Comparison of ENCODE assay signal across 1 cellular context in genomic region chr19:14890616-14891379, GRCh38.
TF ChIP-seq lines count a peak whose summit lies in the region.

No MANE protein-coding gene starts in this region.

TF ChIP-seq in K562, 482 proteins besides CTCF, POLR2A, EP300 and RAD21 (continues in another document):
- peak; percentile 59; the same call in 1 of the 2 replicates for TF ChIP-seq ELF4 (CRISPR knock-in tag; IDR thresholded peaks at IDR 0.05)
- TF ChIP-seq MTA2 (IDR thresholded peaks at IDR 0.05; ENCODE audit: low read depth): peak; percentile 93
- TF ChIP-seq ATF4 (CRISPR knock-in tag; IDR thresholded peaks at IDR 0.05): peak; percentile 54; the same call in 1 of the 2 replicates
- TF ChIP-seq ARNT (IDR thresholded peaks at IDR 0.05): peak in 1 of 2 experiments; percentile 31; a peak in 1 of 4 replicates
- TF ChIP-seq, protein P1, sequence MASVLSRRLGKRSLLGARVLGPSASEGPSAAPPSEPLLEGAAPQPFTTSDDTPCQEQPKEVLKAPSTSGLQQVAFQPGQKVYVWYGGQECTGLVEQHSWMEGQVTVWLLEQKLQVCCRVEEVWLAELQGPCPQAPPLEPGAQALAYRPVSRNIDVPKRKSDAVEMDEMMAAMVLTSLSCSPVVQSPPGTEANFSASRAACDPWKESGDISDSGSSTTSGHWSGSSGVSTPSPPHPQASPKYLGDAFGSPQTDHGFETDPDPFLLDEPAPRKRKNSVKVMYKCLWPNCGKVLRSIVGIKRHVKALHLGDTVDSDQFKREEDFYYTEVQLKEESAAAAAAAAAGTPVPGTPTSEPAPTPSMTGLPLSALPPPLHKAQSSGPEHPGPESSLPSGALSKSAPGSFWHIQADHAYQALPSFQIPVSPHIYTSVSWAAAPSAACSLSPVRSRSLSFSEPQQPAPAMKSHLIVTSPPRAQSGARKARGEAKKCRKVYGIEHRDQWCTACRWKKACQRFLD (CRISPR knock-in tag; IDR thresholded peaks at IDR 0.05): peak; percentile 89; the same call in 1 of the 2 replicates
- TF ChIP-seq HES1 (IDR thresholded peaks at IDR 0.05; ENCODE audit: low read depth): peak; percentile 56; the same call in 1 of the 2 replicates
- no peak for TF ChIP-seq CREB3 (tag; conservative IDR thresholded peaks at IDR 0.05; ENCODE audit: low read depth)
- TF ChIP-seq ZNF175 (CRISPR knock-in tag; IDR thresholded peaks at IDR 0.05; ENCODE audit: low read depth): peak; percentile 47; the same call in 1 of the 2 replicates
- TF ChIP-seq MBD2 (IDR thresholded peaks at IDR 0.05; ENCODE audit: borderline replicate concordance, low read depth): no peak
- no peak for TF ChIP-seq ZNF778 (CRISPR knock-in tag; IDR thresholded peaks at IDR 0.05)
- TF ChIP-seq FOSL1 (tag; conservative IDR thresholded peaks at IDR 0.05): peak; percentile 93
- TF ChIP-seq TRIM24 (IDR thresholded peaks at IDR 0.05): peak; percentile 23 to 80; a peak in 2 of 4 replicates
- peak; percentile 74; the same call in 1 of the 2 replicates for TF ChIP-seq HDAC2 (IDR thresholded peaks at IDR 0.05)
- TF ChIP-seq HMGN3 (IDR thresholded peaks at IDR 0.05; ENCODE audit: borderline replicate concordance, extremely low read depth, insufficient read length, low read depth, low read length): peak; percentile 81
- TF ChIP-seq CCNT2 (IDR thresholded peaks at IDR 0.05; ENCODE audit: borderline replicate concordance, extremely low read depth, insufficient read length, low read depth, low read length): peak; percentile 94
- TF ChIP-seq ZNF239 (CRISPR knock-in tag; IDR thresholded peaks at IDR 0.05): no peak
- TF ChIP-seq FOXJ3 (CRISPR knock-in tag; IDR thresholded peaks at IDR 0.05): no peak
- TF ChIP-seq NFIC (IDR thresholded peaks at IDR 0.05): peak; percentile 81
- TF ChIP-seq ATF7 (IDR thresholded peaks at IDR 0.05): peak; percentile 33; the same call in 1 of the 2 replicates
- peak; percentile 96 for TF ChIP-seq TAL1 (IDR thresholded peaks at IDR 0.05)
- peak; percentile 98 for TF ChIP-seq ZNF316 (IDR thresholded peaks at IDR 0.05)
- peak; percentile 99 for TF ChIP-seq C11orf30 (IDR thresholded peaks at IDR 0.05; ENCODE audit: low read depth)
- TF ChIP-seq, protein P2, sequence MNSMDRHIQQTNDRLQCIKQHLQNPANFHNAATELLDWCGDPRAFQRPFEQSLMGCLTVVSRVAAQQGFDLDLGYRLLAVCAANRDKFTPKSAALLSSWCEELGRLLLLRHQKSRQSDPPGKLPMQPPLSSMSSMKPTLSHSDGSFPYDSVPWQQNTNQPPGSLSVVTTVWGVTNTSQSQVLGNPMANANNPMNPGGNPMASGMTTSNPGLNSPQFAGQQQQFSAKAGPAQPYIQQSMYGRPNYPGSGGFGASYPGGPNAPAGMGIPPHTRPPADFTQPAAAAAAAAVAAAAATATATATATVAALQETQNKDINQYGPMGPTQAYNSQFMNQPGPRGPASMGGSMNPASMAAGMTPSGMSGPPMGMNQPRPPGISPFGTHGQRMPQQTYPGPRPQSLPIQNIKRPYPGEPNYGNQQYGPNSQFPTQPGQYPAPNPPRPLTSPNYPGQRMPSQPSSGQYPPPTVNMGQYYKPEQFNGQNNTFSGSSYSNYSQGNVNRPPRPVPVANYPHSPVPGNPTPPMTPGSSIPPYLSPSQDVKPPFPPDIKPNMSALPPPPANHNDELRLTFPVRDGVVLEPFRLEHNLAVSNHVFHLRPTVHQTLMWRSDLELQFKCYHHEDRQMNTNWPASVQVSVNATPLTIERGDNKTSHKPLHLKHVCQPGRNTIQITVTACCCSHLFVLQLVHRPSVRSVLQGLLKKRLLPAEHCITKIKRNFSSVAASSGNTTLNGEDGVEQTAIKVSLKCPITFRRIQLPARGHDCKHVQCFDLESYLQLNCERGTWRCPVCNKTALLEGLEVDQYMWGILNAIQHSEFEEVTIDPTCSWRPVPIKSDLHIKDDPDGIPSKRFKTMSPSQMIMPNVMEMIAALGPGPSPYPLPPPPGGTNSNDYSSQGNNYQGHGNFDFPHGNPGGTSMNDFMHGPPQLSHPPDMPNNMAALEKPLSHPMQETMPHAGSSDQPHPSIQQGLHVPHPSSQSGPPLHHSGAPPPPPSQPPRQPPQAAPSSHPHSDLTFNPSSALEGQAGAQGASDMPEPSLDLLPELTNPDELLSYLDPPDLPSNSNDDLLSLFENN (IDR thresholded peaks at IDR 0.05; ENCODE audit: low read depth in 2 of 2, low read length in 2 of 2): peak in 1 of 2 experiments; percentile 84; a peak in 2 of 4 replicates
- TF ChIP-seq THRA (IDR thresholded peaks at IDR 0.05): no peak
- peak; percentile 31; the same call in 1 of the 2 replicates for TF ChIP-seq MTA1 (IDR thresholded peaks at IDR 0.05; ENCODE audit: borderline replicate concordance)
- TF ChIP-seq VEZF1 (CRISPR knock-in tag; IDR thresholded peaks at IDR 0.05): peak; percentile 54
- no peak for TF ChIP-seq ZC3H8 (IDR thresholded peaks at IDR 0.05)
- TF ChIP-seq TCF15 (CRISPR knock-in tag; IDR thresholded peaks at IDR 0.05): no peak
- no peak for TF ChIP-seq NFE2L1 (tag; IDR thresholded peaks at IDR 0.05; ENCODE audit: borderline replicate concordance, low read depth)
- TF ChIP-seq BACH1 (tag; IDR thresholded peaks at IDR 0.05): 0 out of 2 replicates have a peak, but pooled peaks have one; percentile 22
- peak; percentile 69 for TF ChIP-seq POLR2AphosphoS5 (IDR thresholded peaks at IDR 0.05; ENCODE audit: control insufficient read depth, insufficient read depth, low read depth, low read length)
- TF ChIP-seq TCF3 (CRISPR knock-in tag; IDR thresholded peaks at IDR 0.05): peak; percentile 88
- TF ChIP-seq, protein P3, sequence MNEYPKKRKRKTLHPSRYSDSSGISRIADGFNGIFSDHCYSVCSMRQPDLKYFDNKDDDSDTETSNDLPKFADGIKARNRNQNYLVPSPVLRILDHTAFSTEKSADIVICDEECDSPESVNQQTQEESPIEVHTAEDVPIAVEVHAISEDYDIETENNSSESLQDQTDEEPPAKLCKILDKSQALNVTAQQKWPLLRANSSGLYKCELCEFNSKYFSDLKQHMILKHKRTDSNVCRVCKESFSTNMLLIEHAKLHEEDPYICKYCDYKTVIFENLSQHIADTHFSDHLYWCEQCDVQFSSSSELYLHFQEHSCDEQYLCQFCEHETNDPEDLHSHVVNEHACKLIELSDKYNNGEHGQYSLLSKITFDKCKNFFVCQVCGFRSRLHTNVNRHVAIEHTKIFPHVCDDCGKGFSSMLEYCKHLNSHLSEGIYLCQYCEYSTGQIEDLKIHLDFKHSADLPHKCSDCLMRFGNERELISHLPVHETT (CRISPR knock-in tag; conservative IDR thresholded peaks at IDR 0.05 in 1 of 2, IDR thresholded peaks at IDR 0.05 in 1 of 2): peak in 1 of 2 experiments; percentile 80; a peak in 2 of 4 replicates
- peak; percentile 88 for TF ChIP-seq ZNF384 (IDR thresholded peaks at IDR 0.05; ENCODE audit: low read depth, low read length)
- peak in 1 of 2 experiments; percentile 50; a peak in 1 of 4 replicates for TF ChIP-seq ZNF318 (IDR thresholded peaks at IDR 0.05; ENCODE audit: borderline replicate concordance in 1 of 2, low read depth in 1 of 2)
- TF ChIP-seq HDAC3 (IDR thresholded peaks at IDR 0.05; ENCODE audit: borderline replicate concordance, partially characterized antibody): peak; percentile 77
- TF ChIP-seq KDM1A (IDR thresholded peaks at IDR 0.05): peak in 1 of 2 experiments; percentile 37; a peak in 1 of 4 replicates
- TF ChIP-seq MAFK (IDR thresholded peaks at IDR 0.05; ENCODE audit: low read length): peak; percentile 94
- TF ChIP-seq RBBP5 (IDR thresholded peaks at IDR 0.05; ENCODE audit: borderline replicate concordance, insufficient read depth, low read length, poor library complexity, severe bottlenecking): peak; percentile 48
- 0 out of 2 replicates have a peak, but pooled peaks have one; percentile 43 for TF ChIP-seq OTX1 (CRISPR knock-in tag; IDR thresholded peaks at IDR 0.05)
- peak; percentile 90 for TF ChIP-seq NCOR1 (IDR thresholded peaks at IDR 0.05)
- TF ChIP-seq SMARCC2 (IDR thresholded peaks at IDR 0.05; ENCODE audit: low read depth): peak; percentile 90
